In genomic region chr12:31498424-31498823, GRCh38 we compare ENCODE assay signal across 1 cellular context.
TF ChIP-seq lines count a peak whose summit lies in the region.

No MANE protein-coding gene starts in this region.

TF ChIP-seq in HCT116, 20 proteins besides CTCF, POLR2A, EP300 and RAD21 (continued from another document):
- TF ChIP-seq YY1 (IDR thresholded peaks at IDR 0.05; ENCODE audit: extremely low read depth, insufficient replicate concordance, low read depth, low read length) (no peak), CBX3 (IDR thresholded peaks at IDR 0.05; ENCODE audit: low read depth) (no peak), TCF7L2 (IDR thresholded peaks at IDR 0.05; ENCODE audit: borderline replicate concordance, extremely low read depth, insufficient read depth, insufficient read length) (no peak)
